In the genomic region with DNA sequence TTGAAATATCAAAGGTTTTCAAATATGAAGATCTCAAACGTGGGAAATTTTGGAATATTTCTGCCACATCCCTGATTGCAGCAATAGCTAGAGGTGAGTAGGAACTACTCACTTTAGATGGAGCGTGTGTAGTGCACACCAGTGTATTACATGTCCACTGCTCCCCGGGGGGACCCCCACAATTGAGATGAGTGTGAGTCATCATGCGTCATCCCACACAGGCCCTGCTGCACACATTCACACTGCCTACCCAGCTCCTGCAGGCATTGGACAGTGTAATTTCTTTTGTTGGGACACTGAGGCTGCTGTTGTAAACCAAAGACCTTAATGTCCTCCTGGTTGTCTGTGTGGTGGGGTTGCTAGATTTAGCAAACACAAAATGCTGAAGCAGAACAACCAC, we compare ENCODE assay signal across 19 cellular contexts.
DNase-seq lines count a peak whose midpoint lies in the region; ATAC-seq and TF ChIP-seq lines count a peak whose summit lies in the region.
"Had no signal": no experiment of that assay in that cellular context is flagged by ENCODE, and none has a peak within 500 bp of the region (broad histone marks: within the 10 kb centered on the region; RNA-seq: fewer than 3 reads in every experiment).

No MANE protein-coding gene starts in this region.

- intact Hi-C loops in Right ventricle myocardium superior (cut with DNase I), result no loop called here

- TF ChIP-seq CTCF in fibroblast of mammary gland (conservative IDR thresholded peaks at IDR 0.05; ENCODE audit: control insufficient read depth, insufficient read depth, low read depth, low read length), result no peak

- no peak overlapping the region for H3K4me3 ChIP-seq in fibroblast of mammary gland (ENCODE audit: control insufficient read depth, low read depth, low read length)
- H3K4me3 ChIP-seq: suprapubic skin had no signal

- DNase-seq in stimulated activated CD4-positive, alpha-beta T cell treated with anti-CD3 and anti-CD28 coated beads, Interleukin-15, amount 100 ng/mL, for 24 hours, result peak; percentile 3
- no peak for DNase-seq in stimulated activated CD4-positive, alpha-beta T cell treated with anti-CD3 and anti-CD28 coated beads, Interleukin-4, amount 100 ng/mL, for 4 hours
- DNase-seq in RPMI7951 (ENCODE audit: low read depth), result peak; percentile 49
- DNase-seq in fibroblast of mammary gland (ENCODE audit: low read depth), result peak; percentile 92
- peak; percentile 77 for DNase-seq in stromal cell of bone marrow (ENCODE audit: low read depth)
- no peak for DNase-seq in NCI-H2227 treated with DMSO at 0.1 percent for 48 hours (lab: John Stamatoyannopoulos, UW)
- no peak for DNase-seq in DMS53 (lab: John Stamatoyannopoulos, UW)
- DNase-seq in Right ventricle myocardium superior, result no peak
- DNase-seq: activated CD4-positive, alpha-beta memory T cell treated with anti-CD3 and anti-CD28 coated beads for 36 hours; activated T-cell treated with anti-CD3 and anti-CD28 coated beads, Interleukin-2, amount 50 U/mL, for 72 hours; CD8-positive, alpha-beta T cell; DMS79; NCI-H1092 treated with DMSO at 0.1 percent for 48 hours; NCI-H2081 treated with DMSO at 0.1 percent for 48 hours; NCI-H510A treated with DMSO at 0.1 percent for 48 hours; SHP77; stimulated activated CD4-positive, alpha-beta T cell treated with anti-CD3 and anti-CD28 coated beads, Interleukin-4, amount 100 ng/mL, for 24 hours; T-cell had no signal

- ATAC-seq in Right ventricle myocardium superior (ENCODE audit: poor library complexity), result no peak
- ATAC-seq: CD8-positive, alpha-beta T cell; T-cell had no signal

Comparison
In these comparisons a context has a peak if more than half of its experiments do, and no peak if none do; other contexts are left out.
1. DNase-seq: peak in stimulated activated CD4-positive, alpha-beta T cell treated with anti-CD3 and anti-CD28 coated beads, Interleukin-15, amount 100 ng/mL, for 24 hours (single experiment), RPMI7951 (single experiment), fibroblast of mammary gland (single experiment) and stromal cell of bone marrow (single experiment); none in stimulated activated CD4-positive, alpha-beta T cell treated with anti-CD3 and anti-CD28 coated beads, Interleukin-4, amount 100 ng/mL, for 4 hours (0 of 2), NCI-H2227 treated with DMSO at 0.1 percent for 48 hours (single experiment), DMS53 (single experiment) and Right ventricle myocardium superior (single experiment).